7 cellular contexts compared by ENCODE assay signal in the genomic region with DNA sequence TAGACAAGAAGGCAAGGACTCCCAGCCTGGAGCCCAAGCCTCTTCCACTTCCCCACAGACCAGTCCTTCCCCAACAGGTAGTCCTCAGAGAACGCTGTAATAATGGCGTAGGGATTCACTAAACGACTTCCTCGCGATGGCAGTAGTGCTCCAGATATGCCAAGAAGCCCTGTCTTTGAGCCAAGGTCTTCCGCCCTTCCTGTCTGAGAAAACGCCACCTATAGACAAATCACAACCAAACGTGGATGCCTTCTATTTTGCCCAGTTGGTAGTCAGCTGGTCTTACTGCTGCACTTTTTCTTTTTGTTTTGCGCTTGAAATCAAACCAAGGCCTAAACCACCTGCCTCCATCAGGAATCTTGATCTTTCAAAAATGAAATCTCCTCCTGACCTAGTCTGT.
A peak's percentile ranks its signal among the peaks of the same experiment; 100 is the strongest.
DNase-seq lines count a peak whose midpoint lies in the region; ATAC-seq lines count a peak whose summit lies in the region.

No MANE protein-coding gene starts in this region.

- H3K27ac Mint-ChIP-seq in IgD-negative memory B cell: peak overlapping the region; percentile 88 to 99 (median 97)
- H3K27ac Mint-ChIP-seq in natural killer cell treated with Interleukin-12 subunit alpha and Interleukin-12 subunit beta and Interleukin-15 and Interleukin-18, amount 100 ng/mL, for 72 hours: peak overlapping the region in 1 of 2 donors; percentile 88

- H3K27me3 Mint-ChIP-seq in IgD-negative memory B cell: no peaks in the 10 kb centered on the region
- no peaks in the 10 kb centered on the region for H3K27me3 Mint-ChIP-seq in natural killer cell treated with Interleukin-12 subunit alpha and Interleukin-12 subunit beta and Interleukin-15 and Interleukin-18, amount 100 ng/mL, for 72 hours

- H3K9me3 Mint-ChIP-seq in IgD-negative memory B cell: no peaks in the 10 kb centered on the region
- no peaks in the 10 kb centered on the region for H3K9me3 Mint-ChIP-seq in natural killer cell treated with Interleukin-12 subunit alpha and Interleukin-12 subunit beta and Interleukin-15 and Interleukin-18, amount 100 ng/mL, for 72 hours

- peak; percentile 57 for DNase-seq in activated gamma-delta T cell treated with anti-CD3 and anti-CD28 coated beads, Interleukin-2, amount 50 U/mL, for 16 hours (ENCODE audit: low read depth)
- peak; percentile 66 for DNase-seq in natural killer cell treated with Interleukin-12 subunit alpha and Interleukin-12 subunit beta and Interleukin-15 and Interleukin-18, amount 100 ng/mL, for 72 hours (ENCODE audit: low spot score)
- DNase-seq in foreskin melanocyte (no peak), mesenteric fat pad (ENCODE audit: low spot score) (no peak)
- DNase-seq in stimulated activated CD4-positive, alpha-beta T cell treated with anti-CD3 and anti-CD28 coated beads, Interleukin-15, amount 100 ng/mL, for 24 hours: no peak

- peak overlapping the region; percentile 93 to 99 (median 98) for H3K4me3 Mint-ChIP-seq in IgD-negative memory B cell
- H3K4me3 Mint-ChIP-seq in natural killer cell treated with Interleukin-12 subunit alpha and Interleukin-12 subunit beta and Interleukin-15 and Interleukin-18, amount 100 ng/mL, for 72 hours: no peak overlapping the region

- ATAC-seq in GM18861 (IDR thresholded peaks at IDR 0.05; ENCODE audit: unreplicated experiment): peak; percentile 56
- peak in 1 of 2 donors; percentile 85 for ATAC-seq in natural killer cell treated with Interleukin-12 subunit alpha and Interleukin-12 subunit beta and Interleukin-15 and Interleukin-18, amount 100 ng/mL, for 72 hours

- no peaks in the 10 kb centered on the region for H3K36me3 Mint-ChIP-seq in IgD-negative memory B cell
- H3K36me3 Mint-ChIP-seq in natural killer cell treated with Interleukin-12 subunit alpha and Interleukin-12 subunit beta and Interleukin-15 and Interleukin-18, amount 100 ng/mL, for 72 hours: no peaks in the 10 kb centered on the region

- H3K4me1 Mint-ChIP-seq in IgD-negative memory B cell: peaks cover 3 to 10% (median 7%) of the 10 kb centered on the region in 3 donors
- H3K4me1 Mint-ChIP-seq in natural killer cell treated with Interleukin-12 subunit alpha and Interleukin-12 subunit beta and Interleukin-15 and Interleukin-18, amount 100 ng/mL, for 72 hours (ENCODE audit: low read depth in 2 of 2): peaks cover 0 to 8% of the 10 kb centered on the region in 2 donors

Comparison
In these comparisons a context has a peak if more than half of its experiments do, and no peak if none do; other contexts are left out.
1. DNase-seq: peak in activated gamma-delta T cell treated with anti-CD3 and anti-CD28 coated beads, Interleukin-2, amount 50 U/mL, for 16 hours (single experiment) and natural killer cell treated with Interleukin-12 subunit alpha and Interleukin-12 subunit beta and Interleukin-15 and Interleukin-18, amount 100 ng/mL, for 72 hours (single experiment); none in foreskin melanocyte (single experiment), stimulated activated CD4-positive, alpha-beta T cell treated with anti-CD3 and anti-CD28 coated beads, Interleukin-15, amount 100 ng/mL, for 24 hours (single experiment) and mesenteric fat pad (single experiment).